In genomic region chr10:70761031-70761601, GRCh38 we compare ENCODE assay signal across 14 cellular contexts. TPM values are rescaled to one million over a fixed set of nuclear protein-coding genes. Genes with fewer than 3 reads are reported as not detected.
DNase-seq lines count a peak whose midpoint lies in the region; ATAC-seq and TF ChIP-seq lines count a peak whose summit lies in the region.
"Had no signal": no experiment of that assay in that cellular context is flagged by ENCODE, and none has a peak within 500 bp of the region (broad histone marks: within the 10 kb centered on the region; RNA-seq: fewer than 3 reads in every experiment).

No MANE protein-coding gene starts in this region.

- H3K4me1 ChIP-seq in heart left ventricle (peaks cover 0 to 8% (median 0%) of the 10 kb centered on the region in 12 donors), right atrium auricular region (no peaks in the 10 kb centered on the region), testis (no peaks in the 10 kb centered on the region)

- peak in 3 of 4 donors; percentile 19 to 53 (median 25) for ATAC-seq in heart left ventricle
- no peak for ATAC-seq in GM18511 (IDR thresholded peaks at IDR 0.05; ENCODE audit: unreplicated experiment)
- ATAC-seq in HG03565 (IDR thresholded peaks at IDR 0.05; ENCODE audit: unreplicated experiment) = no peak
- ATAC-seq: activated CD8-positive, alpha-beta T cell treated with anti-CD3 and anti-CD28 coated beads for 36 hours; T-cell had no signal

- H3K36me3 ChIP-seq in heart left ventricle (no peaks in the 10 kb centered on the region), right atrium auricular region (no peaks in the 10 kb centered on the region), testis (ENCODE audit: low read depth, missing control alignments) (no peaks in the 10 kb centered on the region)

- DNase-seq in heart left ventricle (peak in 2 of 5 donors; percentile 37 to 49), right atrium auricular region (ENCODE audit: low spot score) (no peak), astrocyte of the spinal cord (ENCODE audit: low read depth, low spot score) (peak; percentile 20), iris pigment epithelial cell (ENCODE audit: low read depth) (peak; percentile 20), testis (peak; percentile 76), NCI-H526 (lab: John Stamatoyannopoulos, UW) (no peak)
- DNase-seq: activated CD8-positive, alpha-beta T cell treated with anti-CD3 and anti-CD28 coated beads for 36 hours; activated naive CD4-positive, alpha-beta T cell treated with anti-CD3 and anti-CD28 coated beads, Interleukin-2, amount 50 U/mL, for 16 hours; NCI-H1092; nephron progenitor cell; stimulated activated CD4-positive, alpha-beta T cell treated with anti-CD3 and anti-CD28 coated beads, Interleukin-1b, Interleukin-23, amount 100 ng/mL, for 48 hours; T-cell had no signal

- H3K27ac ChIP-seq in heart left ventricle (no peak overlapping the region), right atrium auricular region (no peak overlapping the region), testis (no peak overlapping the region)

- H3K27me3 ChIP-seq in heart left ventricle (no peaks in the 10 kb centered on the region), right atrium auricular region (no peaks in the 10 kb centered on the region), testis (no peaks in the 10 kb centered on the region)

- H3K4me3 ChIP-seq in heart left ventricle = no peak overlapping the region
- H3K4me3 ChIP-seq in right atrium auricular region = no peak overlapping the region
- H3K4me3 ChIP-seq in astrocyte of the spinal cord (ENCODE audit: low read depth, low read length) = no peak overlapping the region
- no peak overlapping the region for H3K4me3 ChIP-seq in testis

- intact Hi-C loops in heart left ventricle (cut with DNase I) = loop anchor here in 6 of 10 donors (2.0 to 10.0 kb wide), 4 partner anchors 116 to 299 kb away; no protein-coding TSS in a partner anchor
- intact Hi-C loops in testis (cut with DNase I; ENCODE audit: low total_unique reads) = loop anchor here (10.0 kb wide), 1 partner anchor 306 kb away; no protein-coding TSS in a partner anchor

- H3K9me3 ChIP-seq in heart left ventricle (peaks cover 0 to 4% (median 0%) of the 10 kb centered on the region in 12 donors), right atrium auricular region (no peaks in the 10 kb centered on the region), testis (no peaks in the 10 kb centered on the region)

- WGBS in heart left ventricle, 4 donors = 79 to 87% (median 84%) methylated on average over 4 to 7 of the region's 7 CpGs
- 78 to 87% methylated on average over 3 to 7 of the region's 7 CpGs for WGBS in testis, 2 donors

- TF ChIP-seq POLR2A in heart left ventricle (IDR thresholded peaks at IDR 0.05) = no peak
- TF ChIP-seq POLR2A in testis (IDR thresholded peaks at IDR 0.05) = no peak

- in situ Hi-C loops in astrocyte of the spinal cord (cut with HindIII; ENCODE audit: low sequenced_read_pairs) = no loop called here

- TF ChIP-seq CTCF in heart left ventricle (IDR thresholded peaks at IDR 0.05) (peak in 2 of 12 donors; percentile 13 to 28), right atrium auricular region (IDR thresholded peaks at IDR 0.05) (peak in 1 of 2 donors; percentile 22), astrocyte of the spinal cord (IDR thresholded peaks at IDR 0.05; ENCODE audit: low read depth, low read length) (peak; percentile 41), testis (IDR thresholded peaks at IDR 0.05) (peak in 2 of 3 experiments; percentile 40 to 46)

RNA-seq across cellular contexts. Expression of gene TBATA, which starts 24.1 kb away (rescaled TPM):
- total RNA-seq in heart left ventricle (not detected), right atrium auricular region (not detected), testis (10 to 100 TPM in 1 of 2 donors, 1 to 10 TPM in 1; 8.4 to 19.1 TPM)
- polyA plus RNA-seq in heart left ventricle (not detected), testis (ENCODE audit: insufficient read depth, low read depth, low replicate concordance) (34.6 TPM)
- total RNA-seq: activated CD8-positive, alpha-beta T cell treated with anti-CD3 and anti-CD28 coated beads for 36 hours; T-cell had no signal

RNA-seq across cellular contexts. Expression of gene SGPL1, which starts 54.6 kb away (rescaled TPM):
- total RNA-seq in heart left ventricle = 10 to 100 TPM in 8 of 9 donors, 1 to 10 TPM in 1; 9.0 to 32.3 (median 12.2) TPM
- 10 to 100 TPM in 1 of 2 donors, 1 to 10 TPM in 1; 2.9 to 11.4 TPM for polyA plus RNA-seq in heart left ventricle
- total RNA-seq in right atrium auricular region = 1 to 10 TPM; 8.9 to 9.7 TPM
- total RNA-seq in testis = 10 to 100 TPM; 64.2 to 70.1 TPM
- polyA plus RNA-seq in testis (ENCODE audit: insufficient read depth, low read depth, low replicate concordance) = 38.5 TPM

Comparison
In these comparisons a context has a peak if more than half of its experiments do, and no peak if none do; other contexts are left out.
1. ATAC-seq: peak in heart left ventricle (3 of 4); none in GM18511 (single experiment) and HG03565 (single experiment).
2. DNase-seq: peak in astrocyte of the spinal cord (single experiment), iris pigment epithelial cell (single experiment) and testis (single experiment); none in right atrium auricular region (single experiment) and NCI-H526 (0 of 2).
3. RNA of gene TBATA, which starts 24.1 kb away (total RNA-seq): 8.4 to 19.1 TPM in testis; not detected in heart left ventricle and not detected in right atrium auricular region; every median in the first group is over 4 times any median in the second.